In genomic region chr9:126219166-126219565, GRCh38 we compare ENCODE assay signal across 14 cellular contexts.
A peak's percentile ranks its signal among the peaks of the same experiment; 100 is the strongest.
DNase-seq lines count a peak whose midpoint lies in the region; ATAC-seq and TF ChIP-seq lines count a peak whose summit lies in the region.
"Had no signal": no experiment of that assay in that cellular context is flagged by ENCODE, and none has a peak within 500 bp of the region (broad histone marks: within the 10 kb centered on the region; RNA-seq: fewer than 3 reads in every experiment).

No MANE protein-coding gene starts in this region.

- no peak overlapping the region for H3K4me2 ChIP-seq in neural progenitor cell

- POLR2A ChIA-PET in activated CD8-positive, alpha-beta T cell treated with anti-CD3 and anti-CD28 coated beads, Interleukin-2, amount 10 ng/mL, durations not matched to agents 7 days and 5 days (lab: Charles Lee): no interaction called here
- POLR2A ChIA-PET in activated CD8-positive, alpha-beta T cell treated with anti-CD3 and anti-CD28 coated beads for 36 hours (lab: Charles Lee): interaction anchor here (0.9 kb wide), 1 partner anchor 13 kb away, joined by 3 read pairs; no protein-coding TSS in a partner anchor

- H3K36me3 ChIP-seq in neural progenitor cell: no peaks in the 10 kb centered on the region

- H2AFZ ChIP-seq in neural progenitor cell (replicated peaks): no peak overlapping the region

- H3K9me3 Mint-ChIP-seq in activated CD8-positive, alpha-beta T cell treated with anti-CD3 and anti-CD28 coated beads, Interleukin-2, amount 10 ng/mL, durations not matched to agents 7 days and 5 days (ENCODE audit: insufficient read depth): no peaks in the 10 kb centered on the region
- H3K9me3 Mint-ChIP-seq in activated CD8-positive, alpha-beta T cell treated with anti-CD3 and anti-CD28 coated beads for 36 hours: peaks cover 6% of the 10 kb centered on the region
- H3K9me3 Mint-ChIP-seq in glutamatergic neuron (ENCODE audit: unreplicated experiment): peaks cover 14% of the 10 kb centered on the region
- peaks cover 20% of the 10 kb centered on the region for H3K9me3 Mint-ChIP-seq in neural progenitor cell

- H3K27me3 Mint-ChIP-seq in activated CD8-positive, alpha-beta T cell treated with anti-CD3 and anti-CD28 coated beads, Interleukin-2, amount 10 ng/mL, durations not matched to agents 7 days and 5 days (ENCODE audit: low read depth): peaks cover 65% of the 10 kb centered on the region
- peaks cover 61% of the 10 kb centered on the region for H3K27me3 Mint-ChIP-seq in activated CD8-positive, alpha-beta T cell treated with anti-CD3 and anti-CD28 coated beads for 36 hours
- H3K27me3 Mint-ChIP-seq in glutamatergic neuron (ENCODE audit: unreplicated experiment) (peaks cover 18% of the 10 kb centered on the region), neural progenitor cell (ENCODE audit: insufficient read depth, low read depth) (peaks cover 10% of the 10 kb centered on the region)

- intact Hi-C loops in activated CD8-positive, alpha-beta T cell treated with anti-CD3 and anti-CD28 coated beads for 36 hours (cut with micrococcal nuclease): no loop called here
- intact Hi-C loops in dorsolateral prefrontal cortex (cut with DNase I): no loop called here

- H3K9me3 ChIP-seq in neural progenitor cell (ENCODE audit: low read depth): peaks cover 7% of the 10 kb centered on the region

- ATAC-seq in activated CD8-positive, alpha-beta T cell treated with anti-CD3 and anti-CD28 coated beads, Interleukin-2, amount 10 ng/mL, durations not matched to agents 7 days and 5 days: no peak
- ATAC-seq in activated CD8-positive, alpha-beta T cell treated with anti-CD3 and anti-CD28 coated beads for 36 hours: no peak
- ATAC-seq: GM12878, HCT116 had no signal

- no peaks in the 10 kb centered on the region for H3F3A ChIP-seq in neural progenitor cell (ENCODE audit: low read depth)

- H3K4me3 Mint-ChIP-seq in activated CD8-positive, alpha-beta T cell treated with anti-CD3 and anti-CD28 coated beads, Interleukin-2, amount 10 ng/mL, durations not matched to agents 7 days and 5 days: no peak overlapping the region
- H3K4me3 Mint-ChIP-seq in activated CD8-positive, alpha-beta T cell treated with anti-CD3 and anti-CD28 coated beads for 36 hours: no peak overlapping the region
- peak overlapping the region; percentile 35 for H3K4me3 Mint-ChIP-seq in glutamatergic neuron (ENCODE audit: unreplicated experiment)
- H3K4me3 Mint-ChIP-seq in neural progenitor cell: no peak overlapping the region

- TF ChIP-seq CTCF in activated CD8-positive, alpha-beta T cell treated with anti-CD3 and anti-CD28 coated beads for 36 hours (IDR thresholded peaks at IDR 0.05): no peak
- TF ChIP-seq CTCF in glutamatergic neuron (IDR thresholded peaks at IDR 0.05; ENCODE audit: partially characterized antibody, unreplicated experiment): no peak
- TF ChIP-seq CTCF in neural progenitor cell (IDR thresholded peaks at IDR 0.05): no peak
- no peak for TF ChIP-seq CTCF in dorsolateral prefrontal cortex (IDR thresholded peaks at IDR 0.05 in 54 of 56, conservative IDR thresholded peaks at IDR 0.05 in 2 of 56; ENCODE audit: low read depth in 1 of 56, partially characterized antibody in 56 of 56)

- no peak overlapping the region for H3K27ac ChIP-seq in neural progenitor cell
- H3K27ac ChIP-seq in dorsolateral prefrontal cortex: no peak overlapping the region
- H3K27ac ChIP-seq: C4-2B, HL-60 had no signal

- no peak overlapping the region for H3K9ac ChIP-seq in neural progenitor cell

- no peaks in the 10 kb centered on the region for H3K79me2 ChIP-seq in neural progenitor cell (ENCODE audit: low read depth)

- H3K4me1 ChIP-seq in neural progenitor cell: no peaks in the 10 kb centered on the region

- no peaks in the 10 kb centered on the region for H3K27me3 ChIP-seq in neural progenitor cell
- peaks cover 0 to 41% (median 19%) of the 10 kb centered on the region in 45 donors for H3K27me3 ChIP-seq in dorsolateral prefrontal cortex

- no peak overlapping the region for H3K27ac Mint-ChIP-seq in activated CD8-positive, alpha-beta T cell treated with anti-CD3 and anti-CD28 coated beads, Interleukin-2, amount 10 ng/mL, durations not matched to agents 7 days and 5 days
- no peak overlapping the region for H3K27ac Mint-ChIP-seq in activated CD8-positive, alpha-beta T cell treated with anti-CD3 and anti-CD28 coated beads for 36 hours
- H3K27ac Mint-ChIP-seq in glutamatergic neuron (ENCODE audit: unreplicated experiment) (peak overlapping the region; percentile 49), neural progenitor cell (peak overlapping the region; percentile 29)
- H3K27ac Mint-ChIP-seq: CD4-positive, alpha-beta memory T cell had no signal

- peak; percentile 9 for DNase-seq in activated CD8-positive, alpha-beta T cell treated with anti-CD3 and anti-CD28 coated beads, Interleukin-2, amount 10 ng/mL, durations not matched to agents 7 days and 5 days
- no peak for DNase-seq in activated CD8-positive, alpha-beta T cell treated with anti-CD3 and anti-CD28 coated beads for 36 hours
- DNase-seq in glutamatergic neuron: no peak
- no peak for DNase-seq in neural progenitor cell (ENCODE audit: low spot score)
- no peak for DNase-seq in dorsolateral prefrontal cortex
- no peak for DNase-seq in middle frontal gyrus (ENCODE audit: extremely low spot score, low spot score)
- no peak for DNase-seq in stimulated activated CD4-positive, alpha-beta T cell treated with anti-CD3 and anti-CD28 coated beads, Interleukin-12 subunit alpha, Interleukin-12 subunit beta, amount 100 ng/mL, for 4 hours
- DNase-seq: 8988T; CD4-positive, alpha-beta memory T cell; DMS79 had no signal

- CTCF ChIA-PET in activated CD8-positive, alpha-beta T cell treated with anti-CD3 and anti-CD28 coated beads, Interleukin-2, amount 10 ng/mL, durations not matched to agents 7 days and 5 days (lab: Charles Lee): no interaction called here
- CTCF ChIA-PET in activated CD8-positive, alpha-beta T cell treated with anti-CD3 and anti-CD28 coated beads for 36 hours (lab: Charles Lee): no interaction called here

- no peaks in the 10 kb centered on the region for H3K4me1 Mint-ChIP-seq in activated CD8-positive, alpha-beta T cell treated with anti-CD3 and anti-CD28 coated beads, Interleukin-2, amount 10 ng/mL, durations not matched to agents 7 days and 5 days (ENCODE audit: low read depth)
- no peaks in the 10 kb centered on the region for H3K4me1 Mint-ChIP-seq in activated CD8-positive, alpha-beta T cell treated with anti-CD3 and anti-CD28 coated beads for 36 hours (ENCODE audit: low read depth)
- H3K4me1 Mint-ChIP-seq in glutamatergic neuron (ENCODE audit: low read depth, unreplicated experiment) (peaks cover 27% of the 10 kb centered on the region), neural progenitor cell (peaks cover 7% of the 10 kb centered on the region)
- H3K4me1 Mint-ChIP-seq: CD4-positive, alpha-beta memory T cell had no signal

- H4K20me1 ChIP-seq in neural progenitor cell (ENCODE audit: low read depth): no peaks in the 10 kb centered on the region

- H3K4me3 ChIP-seq in neural progenitor cell: no peak overlapping the region
- no peak overlapping the region for H3K4me3 ChIP-seq in dorsolateral prefrontal cortex
- H3K4me3 ChIP-seq: GM12878 had no signal

- peaks cover 2% of the 10 kb centered on the region for H3K36me3 Mint-ChIP-seq in activated CD8-positive, alpha-beta T cell treated with anti-CD3 and anti-CD28 coated beads, Interleukin-2, amount 10 ng/mL, durations not matched to agents 7 days and 5 days (ENCODE audit: low read depth)
- peaks cover 2% of the 10 kb centered on the region for H3K36me3 Mint-ChIP-seq in activated CD8-positive, alpha-beta T cell treated with anti-CD3 and anti-CD28 coated beads for 36 hours (ENCODE audit: low read depth)
- H3K36me3 Mint-ChIP-seq in glutamatergic neuron (ENCODE audit: unreplicated experiment) (peaks cover 24% of the 10 kb centered on the region), neural progenitor cell (no peaks in the 10 kb centered on the region)
- H3K36me3 Mint-ChIP-seq: CD4-positive, alpha-beta memory T cell had no signal

Comparison
In these comparisons a context has a peak if more than half of its experiments do, and no peak if none do; other contexts are left out.
1. H3K27ac Mint-ChIP-seq: peak in glutamatergic neuron (single experiment) and neural progenitor cell (single experiment); none in activated CD8-positive, alpha-beta T cell treated with anti-CD3 and anti-CD28 coated beads, Interleukin-2, amount 10 ng/mL, durations not matched to agents 7 days and 5 days (single experiment) and activated CD8-positive, alpha-beta T cell treated with anti-CD3 and anti-CD28 coated beads for 36 hours (single experiment).